In the genomic region with DNA sequence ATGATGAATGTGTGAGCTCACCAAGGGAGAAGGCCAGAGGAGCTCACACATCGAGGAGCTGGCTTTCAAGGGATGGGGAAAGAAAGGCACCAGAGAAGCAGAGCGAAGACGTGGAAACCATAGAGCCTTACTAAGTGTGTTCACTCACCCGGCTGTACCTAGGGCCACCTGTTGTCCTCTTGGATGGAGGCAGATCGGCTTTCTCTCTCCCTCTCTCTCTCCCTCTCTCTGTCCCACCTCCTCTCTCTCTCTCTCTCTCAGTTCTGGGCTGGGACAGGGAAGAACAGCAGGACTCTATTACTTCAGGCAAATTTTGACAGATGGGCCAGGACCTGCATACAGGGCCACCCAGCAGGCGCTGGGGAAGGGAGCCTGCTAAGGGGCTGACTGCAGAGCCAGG, we compare ENCODE assay signal across 28 cellular contexts.
"Had no signal": no experiment of that assay in that cellular context is flagged by ENCODE, and none has a peak within 500 bp of the region (broad histone marks: within the 10 kb centered on the region; RNA-seq: fewer than 3 reads in every experiment).

No MANE protein-coding gene starts in this region.

- H2AFZ ChIP-seq: hepatocyte had no signal

- ATAC-seq: activated naive CD4-positive, alpha-beta T cell treated with anti-CD3 and anti-CD28 coated beads, Interleukin-2, amount 50 U/mL, for 72 hours; body of pancreas; gastroesophageal sphincter; mucosa of descending colon; natural killer cell treated with Interleukin-12 subunit alpha and Interleukin-12 subunit beta and Interleukin-15 and Interleukin-18, amount 100 ng/mL, for 72 hours; right cardiac atrium had no signal

- H3K9me3 ChIP-seq: adrenal gland, body of pancreas, gastroesophageal sphincter, left ventricle myocardium inferior, mucosa of descending colon, transverse colon, uterus had no signal

- FAIRE-seq: endothelial cell of umbilical vein had no signal

- H3K27me3 ChIP-seq: adrenal gland, body of pancreas, cardiac muscle cell, gastroesophageal sphincter, hepatocyte, transverse colon, uterus had no signal

- H3K27ac ChIP-seq: adrenal gland, body of pancreas, cardiac muscle cell, gastroesophageal sphincter, hepatocyte, transverse colon, uterus had no signal

- H3K4me3 Mint-ChIP-seq: activated CD4-positive, alpha-beta memory T cell treated with anti-CD3 and anti-CD28 coated beads for 36 hours; activated CD4-positive, alpha-beta T cell treated with anti-CD3 and anti-CD28 coated beads, Interleukin-2, amount 10 ng/mL, durations not matched to agents 24 days and 14 days; activated T-cell treated with anti-CD3 and anti-CD28 coated beads, Interleukin-2, amount 50 U/mL, for 24 hours; natural killer cell treated with Interleukin-12 subunit alpha and Interleukin-12 subunit beta and Interleukin-15 and Interleukin-18, amount 100 ng/mL, for 72 hours had no signal

- H3K4me3 ChIP-seq: adrenal gland, body of pancreas, cardiac muscle cell, gastroesophageal sphincter, hepatocyte, left ventricle myocardium inferior, lung, mucosa of descending colon, transverse colon, uterus had no signal

- H3K9me3 Mint-ChIP-seq: natural killer cell treated with Interleukin-12 subunit alpha and Interleukin-12 subunit beta and Interleukin-15 and Interleukin-18, amount 100 ng/mL, for 72 hours had no signal

- H3K4me1 ChIP-seq: adrenal gland, body of pancreas, uterus had no signal

- DNase-seq: activated CD4-positive, alpha-beta memory T cell treated with anti-CD3 and anti-CD28 coated beads for 36 hours; activated CD4-positive, alpha-beta T cell treated with anti-CD3 and anti-CD28 coated beads, Interleukin-2, amount 10 ng/mL, durations not matched to agents 24 days and 14 days; activated CD4-positive, CD25-positive, alpha-beta regulatory T cell treated with anti-CD3 and anti-CD28 coated beads, Interleukin-2, amount 50 U/mL, for 72 hours; activated CD8-positive, alpha-beta memory T cell treated with anti-CD3 and anti-CD28 coated beads, Interleukin-2, amount 50 U/mL, for 48 hours; activated gamma-delta T cell treated with Interleukin-2 at 50 U/mL for 16 hours; activated T-cell treated with anti-CD3 and anti-CD28 coated beads, Interleukin-2, amount 50 U/mL, for 24 hours; adrenal gland; aorta; body of pancreas; cortex of kidney; islet precursor cell; left ventricle myocardium inferior; mucosa of descending colon; posterior cingulate gyrus; right cardiac atrium; stimulated activated CD4-positive, alpha-beta T cell treated with anti-CD3 and anti-CD28 coated beads, Interleukin-15, amount 100 ng/mL, for 24 hours; stimulated activated CD4-positive, alpha-beta T cell treated with anti-CD3 and anti-CD28 coated beads, Interleukin-2, amount 100 ng/mL, for 24 hours; stimulated activated naive CD4-positive, alpha-beta T cell; T1000; transverse colon; uterus had no signal

- H3K36me3 ChIP-seq: adrenal gland, cardiac muscle cell, gastroesophageal sphincter, left ventricle myocardium inferior, transverse colon, uterus had no signal

- H3K27ac Mint-ChIP-seq: activated CD4-positive, alpha-beta memory T cell treated with anti-CD3 and anti-CD28 coated beads for 36 hours; activated CD4-positive, alpha-beta T cell treated with anti-CD3 and anti-CD28 coated beads, Interleukin-2, amount 10 ng/mL, durations not matched to agents 24 days and 14 days; activated T-cell treated with anti-CD3 and anti-CD28 coated beads, Interleukin-2, amount 50 U/mL, for 24 hours had no signal

- H3K27me3 Mint-ChIP-seq: activated CD4-positive, alpha-beta memory T cell treated with anti-CD3 and anti-CD28 coated beads for 36 hours; activated CD4-positive, alpha-beta T cell treated with anti-CD3 and anti-CD28 coated beads, Interleukin-2, amount 10 ng/mL, durations not matched to agents 24 days and 14 days; activated T-cell treated with anti-CD3 and anti-CD28 coated beads, Interleukin-2, amount 50 U/mL, for 24 hours; natural killer cell treated with Interleukin-12 subunit alpha and Interleukin-12 subunit beta and Interleukin-15 and Interleukin-18, amount 100 ng/mL, for 72 hours had no signal

- H3K79me2 ChIP-seq: hepatocyte had no signal

- H3K4me2 ChIP-seq: hepatocyte had no signal
